Comparison of ENCODE assay signal across 10 cellular contexts in genomic region chr10:103716206-103717160, GRCh38.
A peak's percentile ranks its signal among the peaks of the same experiment; 100 is the strongest.
DNase-seq lines count a peak whose midpoint lies in the region; ATAC-seq and TF ChIP-seq lines count a peak whose summit lies in the region.
"Had no signal": no experiment of that assay in that cellular context is flagged by ENCODE, and none has a peak within 500 bp of the region (broad histone marks: within the 10 kb centered on the region; RNA-seq: fewer than 3 reads in every experiment).

No MANE protein-coding gene starts in this region.

- H3K4me3 ChIP-seq in rectal smooth muscle tissue (ENCODE audit: low read length) (no peak overlapping the region), aorta (ENCODE audit: low read length in 2 of 2) (no peak overlapping the region)

- intact Hi-C loops in Calu3 (cut with micrococcal nuclease; ENCODE audit: unreplicated experiment) (loop anchor here (2.0 kb wide), 1 partner anchor 44 kb away; no protein-coding TSS in a partner anchor), aorta (cut with DNase I) (no loop called here)

- ATAC-seq in HG03442 (IDR thresholded peaks at IDR 0.05; ENCODE audit: unreplicated experiment), result no peak
- no peak for ATAC-seq in HG02938 (IDR thresholded peaks at IDR 0.05; ENCODE audit: unreplicated experiment)
- no peak for ATAC-seq in stimulated activated naive B cell treated with anti-CD40 and anti-IgM and Interleukin-4, amounts not matched to agents 10 μg/mL and 1 μg/mL and 100 μg/mL, for 72 hours (replicated peaks)
- ATAC-seq in aorta (ENCODE audit: low FRiP score), result no peak
- ATAC-seq: natural killer cell had no signal

- no peaks in the 10 kb centered on the region for H3K27me3 ChIP-seq in rectal smooth muscle tissue (ENCODE audit: control insufficient read depth, insufficient read depth, low read length)
- no peaks in the 10 kb centered on the region for H3K27me3 ChIP-seq in aorta (ENCODE audit: control insufficient read depth in 1 of 2, insufficient read depth in 2 of 2, low read length in 1 of 2)

- no peaks in the 10 kb centered on the region for H3K9me3 ChIP-seq in aorta (ENCODE audit: control insufficient read depth, low read length)

- H3K4me1 ChIP-seq in rectal smooth muscle tissue (ENCODE audit: control insufficient read depth, insufficient read depth, low read length), result no peaks in the 10 kb centered on the region
- H3K4me1 ChIP-seq in aorta (ENCODE audit: control insufficient read depth in 1 of 2, insufficient read depth in 2 of 2, low read length in 2 of 2), result no peaks in the 10 kb centered on the region

- H3K9ac ChIP-seq in rectal smooth muscle tissue (ENCODE audit: low read length), result no peak overlapping the region

- WGBS in aorta, 2 donors, result 82 to 88% methylated on average over 11 of the region's 11 CpGs

- peak overlapping the region; percentile 7 for H3K4me3 Mint-ChIP-seq in Calu3 (ENCODE audit: low read depth, unreplicated experiment)
- no peak overlapping the region for H3K4me3 Mint-ChIP-seq in stimulated activated naive B cell treated with anti-CD40 and anti-IgM and Interleukin-4, amounts not matched to agents 10 μg/mL and 1 μg/mL and 100 μg/mL, for 72 hours
- H3K4me3 Mint-ChIP-seq: natural killer cell had no signal

- CTCF ChIA-PET in Calu3 (lab: Charles Lee), result no interaction called here

- TF ChIP-seq CTCF in Calu3 (IDR thresholded peaks at IDR 0.05; ENCODE audit: unreplicated experiment), result no peak

- H3K27ac Mint-ChIP-seq in Calu3 (ENCODE audit: unreplicated experiment), result peak overlapping the region; percentile 19
- no peak overlapping the region for H3K27ac Mint-ChIP-seq in stimulated activated naive B cell treated with anti-CD40 and anti-IgM and Interleukin-4, amounts not matched to agents 10 μg/mL and 1 μg/mL and 100 μg/mL, for 72 hours

- H3K36me3 ChIP-seq in rectal smooth muscle tissue (ENCODE audit: control insufficient read depth, insufficient read depth, low read length) (no peaks in the 10 kb centered on the region), aorta (ENCODE audit: control insufficient read depth in 1 of 2, insufficient read depth in 2 of 2, low read length in 1 of 2) (no peaks in the 10 kb centered on the region)

- DNase-seq in Calu3, result peak; percentile 67
- peak in 34 of 51 donors; percentile 16 to 81 (median 56) for DNase-seq in hypothalamus (lab: John Stamatoyannopoulos, UW)
- DNase-seq in stimulated activated naive B cell treated with anti-CD40 and anti-IgM and Interleukin-4, amounts not matched to agents 10 μg/mL and 1 μg/mL and 100 μg/mL, for 72 hours, result no peak
- no peak for DNase-seq in aorta
- DNase-seq: natural killer cell, NCI-H510A had no signal

- no peaks in the 10 kb centered on the region for H3K27me3 Mint-ChIP-seq in Calu3 (ENCODE audit: unreplicated experiment)
- no peaks in the 10 kb centered on the region for H3K27me3 Mint-ChIP-seq in stimulated activated naive B cell treated with anti-CD40 and anti-IgM and Interleukin-4, amounts not matched to agents 10 μg/mL and 1 μg/mL and 100 μg/mL, for 72 hours

- H3K9me3 Mint-ChIP-seq in Calu3 (ENCODE audit: low read depth, unreplicated experiment), result no peaks in the 10 kb centered on the region
- no peaks in the 10 kb centered on the region for H3K9me3 Mint-ChIP-seq in stimulated activated naive B cell treated with anti-CD40 and anti-IgM and Interleukin-4, amounts not matched to agents 10 μg/mL and 1 μg/mL and 100 μg/mL, for 72 hours
- H3K9me3 Mint-ChIP-seq: natural killer cell had no signal

- no TSS peak for BruUV-seq in Calu3 (replicated peaks; lab: Mats Ljungman, UMichigan)

- H3K27ac ChIP-seq in angular gyrus (ENCODE audit: low read depth, low read length) (peak overlapping the region; percentile 96), rectal smooth muscle tissue (ENCODE audit: low read depth, low read length) (peak overlapping the region; percentile 2), aorta (ENCODE audit: low read depth in 1 of 2, low read length in 2 of 2) (no peak overlapping the region)

- H3K36me3 Mint-ChIP-seq in Calu3 (ENCODE audit: insufficient read depth, unreplicated experiment), result peaks cover 5% of the 10 kb centered on the region
- no peaks in the 10 kb centered on the region for H3K36me3 Mint-ChIP-seq in stimulated activated naive B cell treated with anti-CD40 and anti-IgM and Interleukin-4, amounts not matched to agents 10 μg/mL and 1 μg/mL and 100 μg/mL, for 72 hours
- H3K36me3 Mint-ChIP-seq: natural killer cell had no signal

- H3K4me1 Mint-ChIP-seq in Calu3 (ENCODE audit: low read depth, unreplicated experiment), result peaks cover 25% of the 10 kb centered on the region
- no peaks in the 10 kb centered on the region for H3K4me1 Mint-ChIP-seq in stimulated activated naive B cell treated with anti-CD40 and anti-IgM and Interleukin-4, amounts not matched to agents 10 μg/mL and 1 μg/mL and 100 μg/mL, for 72 hours
- H3K4me1 Mint-ChIP-seq: natural killer cell had no signal

Comparison
In these comparisons a context has a peak if more than half of its experiments do, and no peak if none do; other contexts are left out.
1. DNase-seq: peak in Calu3 (single experiment) and hypothalamus (34 of 51); none in stimulated activated naive B cell treated with anti-CD40 and anti-IgM and Interleukin-4, amounts not matched to agents 10 μg/mL and 1 μg/mL and 100 μg/mL, for 72 hours (single experiment) and aorta (0 of 2).
2. H3K27ac ChIP-seq: peak in angular gyrus (single experiment) and rectal smooth muscle tissue (single experiment); none in aorta (0 of 2).